In the genomic region with DNA sequence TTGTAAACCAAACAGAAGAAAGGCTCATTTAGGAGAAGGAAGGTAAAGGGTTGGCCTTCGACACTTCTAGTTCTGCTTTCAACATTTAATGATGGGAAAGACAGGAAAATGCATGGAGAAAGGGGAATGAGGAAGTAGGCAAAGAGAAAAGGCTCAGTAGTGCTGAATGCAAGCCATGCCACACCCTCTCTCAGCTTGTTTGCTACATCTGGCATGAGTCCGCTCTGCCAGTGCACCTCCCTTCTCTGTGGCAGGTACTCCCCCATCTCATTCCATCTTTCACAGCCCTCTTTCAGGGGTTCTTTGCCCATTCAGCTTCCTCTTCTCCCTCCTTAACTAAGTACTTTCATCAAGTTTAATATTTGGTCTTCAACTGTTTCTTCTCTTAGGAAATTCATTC, we compare ENCODE assay signal across 18 cellular contexts.
DNase-seq lines count a peak whose midpoint lies in the region; ATAC-seq, FAIRE-seq and TF ChIP-seq lines count a peak whose summit lies in the region.
"Had no signal": no experiment of that assay in that cellular context is flagged by ENCODE, and none has a peak within 500 bp of the region (broad histone marks: within the 10 kb centered on the region; RNA-seq: fewer than 3 reads in every experiment).

No MANE protein-coding gene starts in this region.

- H3K36me3 ChIP-seq in heart left ventricle (peaks cover 0 to 7% (median 0%) of the 10 kb centered on the region in 9 donors), upper lobe of right lung (no peaks in the 10 kb centered on the region)

- no peak overlapping the region for H3K4me3 Mint-ChIP-seq in activated T-helper 17 cell treated with anti-CD3 and anti-CD28 coated beads, Interleukin-2, amount 50 U/mL, for 72 hours
- H3K4me3 Mint-ChIP-seq: activated CD8-positive, alpha-beta T cell treated with anti-CD3 and anti-CD28 coated beads for 36 hours had no signal

- 43 to 87% (median 64%) methylated on average over 2 of the region's 2 CpGs for WGBS in heart left ventricle, 4 donors

- no peak overlapping the region for H3K4me3 ChIP-seq in heart left ventricle
- H3K4me3 ChIP-seq in upper lobe of right lung, result no peak overlapping the region

- H3K9me3 ChIP-seq in heart left ventricle (no peaks in the 10 kb centered on the region), upper lobe of right lung (no peaks in the 10 kb centered on the region)
- H3K9me3 ChIP-seq: Caco-2, SK-N-SH had no signal

- no peaks in the 10 kb centered on the region for H3K27me3 Mint-ChIP-seq in activated T-helper 17 cell treated with anti-CD3 and anti-CD28 coated beads, Interleukin-2, amount 50 U/mL, for 72 hours
- H3K27me3 Mint-ChIP-seq: activated CD8-positive, alpha-beta T cell treated with anti-CD3 and anti-CD28 coated beads for 36 hours; naive thymus-derived CD4-positive, alpha-beta T cell had no signal

- no peaks in the 10 kb centered on the region for H3K27me3 ChIP-seq in heart left ventricle
- H3K27me3 ChIP-seq in upper lobe of right lung, result no peaks in the 10 kb centered on the region

- peak overlapping the region; percentile 76 for H3K27ac Mint-ChIP-seq in activated T-helper 17 cell treated with anti-CD3 and anti-CD28 coated beads, Interleukin-2, amount 50 U/mL, for 72 hours
- H3K27ac Mint-ChIP-seq: activated CD8-positive, alpha-beta T cell treated with anti-CD3 and anti-CD28 coated beads for 36 hours; activated T-helper 2 cell treated with anti-CD3 and anti-CD28 coated beads, Interferon-gamma antibody, Interleukin-2, Interleukin-4, amounts not matched to agents 10 μg/mL and 5 μg/mL and 100 μg/mL, durations not matched to agents 14 hours and 24 hours and 36 hours had no signal

- H3K9me3 Mint-ChIP-seq in activated T-helper 17 cell treated with anti-CD3 and anti-CD28 coated beads, Interleukin-2, amount 50 U/mL, for 72 hours, result no peaks in the 10 kb centered on the region
- H3K9me3 Mint-ChIP-seq: activated CD8-positive, alpha-beta T cell treated with anti-CD3 and anti-CD28 coated beads for 36 hours; activated T-helper 2 cell treated with anti-CD3 and anti-CD28 coated beads, Interferon-gamma antibody, Interleukin-2, Interleukin-4, amounts not matched to agents 10 μg/mL and 5 μg/mL and 100 μg/mL, durations not matched to agents 14 hours and 24 hours and 36 hours had no signal

- no peak for FAIRE-seq in urothelium cell line (lab: Jason Lieb, UNC)
- FAIRE-seq: GM18507 had no signal

- intact Hi-C loops in heart left ventricle (cut with DNase I), result loop anchor here in 9 of 10 donors (5.0 to 10.0 kb wide), 12 partner anchors 66 to 674 kb away; partner anchors contain the start of gene RBMS1 (in 3 of the 9)
- intact Hi-C loops in cardiac septum (cut with DNase I), result loop anchor here (5.0 kb wide), 3 partner anchors 596 to 671 kb away; no protein-coding TSS in a partner anchor
- intact Hi-C loops in upper lobe of right lung (cut with DNase I), result no loop called here

- TF ChIP-seq POLR2A in heart left ventricle (IDR thresholded peaks at IDR 0.05), result no peak

- TF ChIP-seq CTCF in heart left ventricle (IDR thresholded peaks at IDR 0.05) (no peak), upper lobe of right lung (IDR thresholded peaks at IDR 0.05) (no peak)

- H3K27ac ChIP-seq in heart left ventricle (peak overlapping the region in 2 of 12 donors; percentile 2 to 69), upper lobe of right lung (no peak overlapping the region)

- ATAC-seq in heart left ventricle (peak in 3 of 4 donors; percentile 29 to 53 (median 33)), upper lobe of right lung (peak; percentile 84)
- ATAC-seq in activated T-helper 17 cell treated with anti-CD3 and anti-CD28 coated beads, Interleukin-2, amount 50 U/mL, for 72 hours (replicated peaks), result no peak
- ATAC-seq: activated CD8-positive, alpha-beta T cell treated with anti-CD3 and anti-CD28 coated beads for 36 hours; naive thymus-derived CD4-positive, alpha-beta T cell had no signal

- H3K4me1 Mint-ChIP-seq in activated T-helper 17 cell treated with anti-CD3 and anti-CD28 coated beads, Interleukin-2, amount 50 U/mL, for 72 hours, result peaks cover 56% of the 10 kb centered on the region

- DNase-seq in heart left ventricle (no peak), cardiac septum (ENCODE audit: low spot score) (no peak), kidney tubule cell (ENCODE audit: low spot score) (peak; percentile 42), upper lobe of right lung (no peak), ecto neural progenitor cell (ENCODE audit: low spot score) (no peak), islet precursor cell (no peak), urothelium cell line (ENCODE audit: low spot score) (no peak)
- DNase-seq: activated CD8-positive, alpha-beta T cell treated with anti-CD3 and anti-CD28 coated beads for 36 hours; anterior cingulate cortex; Caco-2; hypothalamus; naive thymus-derived CD4-positive, alpha-beta T cell; NCI-H1105; SK-N-SH; stimulated activated CD4-positive, alpha-beta T cell treated with anti-CD3 and anti-CD28 coated beads, Interleukin-1b, Interleukin-23, amount 100 ng/mL, for 48 hours had no signal

- peaks cover 30% of the 10 kb centered on the region for H3K36me3 Mint-ChIP-seq in activated T-helper 17 cell treated with anti-CD3 and anti-CD28 coated beads, Interleukin-2, amount 50 U/mL, for 72 hours (ENCODE audit: low read depth)

- H3K4me1 ChIP-seq in heart left ventricle (peaks cover 0 to 96% (median 73%) of the 10 kb centered on the region in 12 donors), upper lobe of right lung (peaks cover 70% of the 10 kb centered on the region)
